ENCODE assay signal across 8 cellular contexts in the genomic region with DNA sequence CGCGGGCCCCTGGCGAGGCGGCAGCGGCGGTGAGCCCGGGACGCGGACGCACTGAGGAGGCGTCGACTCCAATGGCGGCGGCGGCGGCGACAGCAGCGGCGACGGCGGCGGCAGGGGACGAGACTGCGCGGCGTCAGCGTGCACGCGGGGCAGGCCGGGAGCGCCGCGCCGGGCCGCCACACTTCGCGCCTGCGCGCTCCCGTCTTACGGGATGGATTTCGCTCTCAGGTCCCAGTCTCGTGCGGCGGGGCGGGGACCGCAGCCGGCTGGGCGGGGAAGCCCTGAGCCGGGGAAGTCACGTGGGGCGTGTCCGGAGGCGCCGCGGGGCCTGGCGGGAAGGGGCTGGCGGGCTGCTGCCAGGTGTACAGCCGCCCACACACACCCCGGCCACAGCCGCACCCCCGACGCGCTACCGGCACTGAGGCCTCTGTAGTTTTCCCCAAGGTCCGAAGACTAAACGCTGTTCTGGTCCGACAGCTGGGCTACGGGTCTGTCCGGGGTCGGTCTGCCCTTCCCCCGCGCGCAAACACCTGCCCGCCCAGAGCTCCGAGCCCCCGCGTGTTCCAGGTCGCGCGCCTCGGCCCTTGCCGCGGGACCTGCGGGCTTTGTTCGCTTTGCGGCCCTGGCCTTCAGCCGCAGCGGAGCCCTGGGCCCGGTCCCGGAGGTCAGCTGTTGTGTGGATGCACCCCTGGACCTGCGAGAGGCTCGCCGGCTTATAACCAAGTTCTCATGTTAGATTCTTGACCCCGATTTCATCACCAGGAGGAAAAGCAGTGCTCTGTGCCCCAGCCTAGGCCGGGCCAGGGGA. TPM values are rescaled to one million over a fixed set of nuclear protein-coding genes. Genes with fewer than 3 reads are reported as not detected.
DNase-seq lines count a peak whose midpoint lies in the region; ATAC-seq and TF ChIP-seq lines count a peak whose summit lies in the region.

A gene (minus strand): TSS at position 91 of the 808 bp plus-strand sequence. CDS start 239 bp downstream, outside the sequence.

- ATAC-seq in stimulated activated naive CD8-positive, alpha-beta T cell treated with anti-CD3 and anti-CD28 coated beads, Interleukin-15, amount 100 ng/mL, for 72 hours = peak; percentile 95

- H3K27me3 Mint-ChIP-seq in stimulated activated naive CD8-positive, alpha-beta T cell treated with anti-CD3 and anti-CD28 coated beads, Interleukin-15, amount 100 ng/mL, for 72 hours = no peaks in the 10 kb centered on the region

- H3K79me2 ChIP-seq in MM.1S (ENCODE audit: low read length) (peaks cover 44% of the 10 kb centered on the region), neural cell (replicated peaks; ENCODE audit: insufficient read depth, low read length) (peaks cover 40% of the 10 kb centered on the region)

- peak within 1 kb of the TSS; percentile 85 for H3K9ac ChIP-seq in MM.1S (ENCODE audit: low read length)
- H3K9ac ChIP-seq in neural cell (ENCODE audit: low read length) = peak within 1 kb of the TSS; percentile 96

- H2AFZ ChIP-seq in MM.1S (ENCODE audit: low read length) (peak within 1 kb of the TSS; percentile 99), neural cell (ENCODE audit: low read depth, low read length) (peak within 1 kb of the TSS; percentile 94)

- H3K27me3 ChIP-seq in MM.1S (replicated peaks; ENCODE audit: insufficient read depth, low read length) = peaks cover 24% of the 10 kb centered on the region
- no peaks in the 10 kb centered on the region for H3K27me3 ChIP-seq in neural cell (ENCODE audit: insufficient read depth, low read depth, low read length)

- H3K4me3 ChIP-seq in MM.1S (ENCODE audit: low read length) (peak within 1 kb of the TSS; percentile 80), neural cell (ENCODE audit: low read length) (peak within 1 kb of the TSS; percentile 91)

- H3K9me3 ChIP-seq in MM.1S (replicated peaks; ENCODE audit: insufficient read depth, low read length) (no peaks in the 10 kb centered on the region), neural cell (ENCODE audit: low read length) (no peaks in the 10 kb centered on the region)

- H4K20me1 ChIP-seq in MM.1S (ENCODE audit: insufficient read depth, low read length) (peaks cover 16% of the 10 kb centered on the region; the same call in 1 of the 2 replicates), neural cell (ENCODE audit: insufficient read depth) (peaks cover 6% of the 10 kb centered on the region)

- TF ChIP-seq CTCF in MM.1S (IDR thresholded peaks at IDR 0.05; ENCODE audit: low read length) (no peak), neural cell (IDR thresholded peaks at IDR 0.05; ENCODE audit: poor library complexity, severe bottlenecking) (no peak)

- peak; percentile 42 for TF ChIP-seq EP300 in neural cell (conservative IDR thresholded peaks at IDR 0.05; ENCODE audit: poor library complexity, severe bottlenecking)

- H3K9me2 ChIP-seq in MM.1S (replicated peaks; ENCODE audit: insufficient read depth, low read length) = no peaks in the 10 kb centered on the region
- H3K9me2 ChIP-seq in neural cell (ENCODE audit: insufficient read depth, low read length) = no peaks in the 10 kb centered on the region

- H3K9me3 Mint-ChIP-seq in stimulated activated naive CD8-positive, alpha-beta T cell treated with anti-CD3 and anti-CD28 coated beads, Interleukin-15, amount 100 ng/mL, for 72 hours = no peaks in the 10 kb centered on the region

- H3K4me1 Mint-ChIP-seq in stimulated activated naive CD8-positive, alpha-beta T cell treated with anti-CD3 and anti-CD28 coated beads, Interleukin-15, amount 100 ng/mL, for 72 hours = peaks cover 55% of the 10 kb centered on the region

- H3K4me3 Mint-ChIP-seq in stimulated activated naive CD8-positive, alpha-beta T cell treated with anti-CD3 and anti-CD28 coated beads, Interleukin-15, amount 100 ng/mL, for 72 hours = peak within 1 kb of the TSS; percentile 89 to 97

- peak within 1 kb of the TSS; percentile 92 to 98 for H3K27ac Mint-ChIP-seq in stimulated activated naive CD8-positive, alpha-beta T cell treated with anti-CD3 and anti-CD28 coated beads, Interleukin-15, amount 100 ng/mL, for 72 hours

- DNase-seq in G401 (ENCODE audit: low spot score) = peak; percentile 94
- DNase-seq in HCEC 1CT = peak; percentile 93
- peak; percentile 98 for DNase-seq in MM.1S
- peak; percentile 97 for DNase-seq in SHP77 treated with DMSO at 0.1 percent for 48 hours (lab: John Stamatoyannopoulos, UW)
- peak; percentile 98 for DNase-seq in activated effector memory CD4-positive, alpha-beta T cell treated with anti-CD3 and anti-CD28 coated beads, Interleukin-2, amount 50 U/mL, for 16 hours
- peak; percentile 85 for DNase-seq in fibroblast of the conjunctiva (ENCODE audit: low read depth)
- peak; percentile 96 to 98 for DNase-seq in stimulated activated naive CD8-positive, alpha-beta T cell treated with anti-CD3 and anti-CD28 coated beads, Interleukin-15, amount 100 ng/mL, for 72 hours

- H3K36me3 ChIP-seq in MM.1S (replicated peaks; ENCODE audit: insufficient read depth, low read length) (peaks cover 5% of the 10 kb centered on the region; the same call in 1 of the 2 replicates), neural cell (ENCODE audit: insufficient read depth, low read length) (no peaks in the 10 kb centered on the region)

- H3K4me2 ChIP-seq in MM.1S (ENCODE audit: low read depth, low read length) (peak within 1 kb of the TSS; percentile 100), neural cell (ENCODE audit: low read length) (peak within 1 kb of the TSS; percentile 84)

- TF ChIP-seq RAD21 in neural cell (conservative IDR thresholded peaks at IDR 0.05) = peak; percentile 24

- in situ Hi-C loops in G401 (cut with HindIII; ENCODE audit: low sequenced_read_pairs) = no loop called here

- H3F3A ChIP-seq in MM.1S (ENCODE audit: insufficient read depth, low read length) (no peaks in the 10 kb centered on the region), neural cell (ENCODE audit: insufficient read depth, low read length, poor library complexity, severe bottlenecking) (no peaks in the 10 kb centered on the region)

- peaks cover 13% of the 10 kb centered on the region for H3K4me1 ChIP-seq in MM.1S (ENCODE audit: low read length)

- peak within 1 kb of the TSS; percentile 36; the same call in 1 of the 2 replicates for H3K27ac ChIP-seq in MM.1S (ENCODE audit: low read length)
- H3K27ac ChIP-seq in neural cell (ENCODE audit: low read length) = peak within 1 kb of the TSS; percentile 82

TF ChIP-seq in neural cell, 6 proteins besides CTCF, POLR2A, EP300 and RAD21:
- TF ChIP-seq, protein P1, sequence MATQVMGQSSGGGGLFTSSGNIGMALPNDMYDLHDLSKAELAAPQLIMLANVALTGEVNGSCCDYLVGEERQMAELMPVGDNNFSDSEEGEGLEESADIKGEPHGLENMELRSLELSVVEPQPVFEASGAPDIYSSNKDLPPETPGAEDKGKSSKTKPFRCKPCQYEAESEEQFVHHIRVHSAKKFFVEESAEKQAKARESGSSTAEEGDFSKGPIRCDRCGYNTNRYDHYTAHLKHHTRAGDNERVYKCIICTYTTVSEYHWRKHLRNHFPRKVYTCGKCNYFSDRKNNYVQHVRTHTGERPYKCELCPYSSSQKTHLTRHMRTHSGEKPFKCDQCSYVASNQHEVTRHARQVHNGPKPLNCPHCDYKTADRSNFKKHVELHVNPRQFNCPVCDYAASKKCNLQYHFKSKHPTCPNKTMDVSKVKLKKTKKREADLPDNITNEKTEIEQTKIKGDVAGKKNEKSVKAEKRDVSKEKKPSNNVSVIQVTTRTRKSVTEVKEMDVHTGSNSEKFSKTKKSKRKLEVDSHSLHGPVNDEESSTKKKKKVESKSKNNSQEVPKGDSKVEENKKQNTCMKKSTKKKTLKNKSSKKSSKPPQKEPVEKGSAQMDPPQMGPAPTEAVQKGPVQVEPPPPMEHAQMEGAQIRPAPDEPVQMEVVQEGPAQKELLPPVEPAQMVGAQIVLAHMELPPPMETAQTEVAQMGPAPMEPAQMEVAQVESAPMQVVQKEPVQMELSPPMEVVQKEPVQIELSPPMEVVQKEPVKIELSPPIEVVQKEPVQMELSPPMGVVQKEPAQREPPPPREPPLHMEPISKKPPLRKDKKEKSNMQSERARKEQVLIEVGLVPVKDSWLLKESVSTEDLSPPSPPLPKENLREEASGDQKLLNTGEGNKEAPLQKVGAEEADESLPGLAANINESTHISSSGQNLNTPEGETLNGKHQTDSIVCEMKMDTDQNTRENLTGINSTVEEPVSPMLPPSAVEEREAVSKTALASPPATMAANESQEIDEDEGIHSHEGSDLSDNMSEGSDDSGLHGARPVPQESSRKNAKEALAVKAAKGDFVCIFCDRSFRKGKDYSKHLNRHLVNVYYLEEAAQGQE (IDR thresholded peaks at IDR 0.05; ENCODE audit: borderline replicate concordance) = peak; percentile 26
- TF ChIP-seq TAF1 (IDR thresholded peaks at IDR 0.05; ENCODE audit: low read depth) (no peak), POLR2AphosphoS5 (IDR thresholded peaks at IDR 0.05) (peak; percentile 89), EZH2 (IDR thresholded peaks at IDR 0.05; ENCODE audit: borderline replicate concordance, insufficient read depth, low read length, poor library complexity, severe bottlenecking) (no peak), SMC3 (conservative IDR thresholded peaks at IDR 0.05; ENCODE audit: poor library complexity) (no peak), MXI1 (conservative IDR thresholded peaks at IDR 0.05; ENCODE audit: poor library complexity, severe bottlenecking) (peak; percentile 100)

RNA-seq across cellular contexts. Expression of the gene that starts here (rescaled TPM):
- total RNA-seq in G401 (2014; rRNA removed; shearing (Covaris generic)) = 22.7 and 27.1 TPM in 2 replicates
- 36.9 and 38.2 TPM in 2 replicates for polyA plus RNA-seq in neural cell
- polyA minus RNA-seq in neural cell = 30.9 and 33.9 TPM in 2 replicates

Comparison
In these comparisons a context has a peak if more than half of its experiments do, and no peak if none do; other contexts are left out.
1. Peak in every context shown above with its lines: DNase-seq, ATAC-seq, H3K4me3 ChIP-seq and H3K27ac ChIP-seq.